1 cellular context compared by ENCODE assay signal in the genomic region with DNA sequence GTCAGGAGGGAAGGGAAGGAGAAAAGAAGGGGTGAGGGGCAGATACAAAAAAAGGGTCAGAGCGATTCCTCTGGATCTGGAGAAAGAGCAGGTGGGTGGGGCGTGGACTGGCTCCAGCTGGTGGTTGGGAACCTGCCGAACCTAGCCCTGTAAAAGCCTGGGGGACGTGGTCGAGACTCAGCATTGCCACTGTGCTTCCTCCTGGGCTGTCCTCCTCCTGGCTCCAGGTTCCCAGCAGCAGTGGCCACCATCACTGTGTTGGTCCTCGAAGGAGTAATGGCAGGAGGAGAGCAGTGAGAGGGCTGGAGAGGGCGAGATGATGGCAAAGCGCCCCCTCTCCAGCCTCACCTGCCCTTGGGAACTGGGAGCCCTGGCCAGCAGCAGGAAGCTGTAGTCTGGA.
TF ChIP-seq lines count a peak whose summit lies in the region.

No MANE protein-coding gene starts in this region.

TF ChIP-seq in H1, 55 proteins besides CTCF, POLR2A, EP300 and RAD21:
- TF ChIP-seq, protein P1, sequence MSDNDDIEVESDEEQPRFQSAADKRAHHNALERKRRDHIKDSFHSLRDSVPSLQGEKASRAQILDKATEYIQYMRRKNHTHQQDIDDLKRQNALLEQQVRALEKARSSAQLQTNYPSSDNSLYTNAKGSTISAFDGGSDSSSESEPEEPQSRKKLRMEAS (IDR thresholded peaks at IDR 0.05), result no peak
- TF ChIP-seq NRF1 (IDR thresholded peaks at IDR 0.05; ENCODE audit: low read depth, low read length) (no peak), CBX8 (IDR thresholded peaks at IDR 0.05; ENCODE audit: borderline replicate concordance, low read depth, low read length) (no peak), JUND (IDR thresholded peaks at IDR 0.05; ENCODE audit: low read length) (no peak), MAFK (IDR thresholded peaks at IDR 0.05; ENCODE audit: low read depth, low read length) (no peak), SIRT6 (IDR thresholded peaks at IDR 0.05; ENCODE audit: low read length) (no peak), NANOG (IDR thresholded peaks at IDR 0.05; ENCODE audit: insufficient read depth, low read depth, low read length, poor library complexity, severe bottlenecking) (no peak), TCF12 (IDR thresholded peaks at IDR 0.05; ENCODE audit: low read depth, low read length) (no peak), YY1 (IDR thresholded peaks at IDR 0.05; ENCODE audit: low read depth, low read length) (no peak), BCL11A (IDR thresholded peaks at IDR 0.05; ENCODE audit: low read depth in 2 of 2, low read length in 2 of 2) (no peak), SIX5 (IDR thresholded peaks at IDR 0.05; ENCODE audit: low read depth, low read length) (no peak), TAF7 (optimal IDR thresholded peaks at IDR 0.05; ENCODE audit: borderline replicate concordance, low read depth, low read length) (no peak), HDAC2 (IDR thresholded peaks at IDR 0.05; ENCODE audit: borderline replicate concordance in 1 of 2, low read depth in 2 of 2, low read length in 2 of 2) (no peak), HDAC6 (IDR thresholded peaks at IDR 0.05; ENCODE audit: low read depth, low read length) (no peak), JUN (IDR thresholded peaks at IDR 0.05; ENCODE audit: low read depth, low read length) (no peak), USF2 (IDR thresholded peaks at IDR 0.05; ENCODE audit: low read length) (no peak), POU5F1 (IDR thresholded peaks at IDR 0.05; ENCODE audit: low read depth, low read length) (no peak)
- TF ChIP-seq, protein P2, sequence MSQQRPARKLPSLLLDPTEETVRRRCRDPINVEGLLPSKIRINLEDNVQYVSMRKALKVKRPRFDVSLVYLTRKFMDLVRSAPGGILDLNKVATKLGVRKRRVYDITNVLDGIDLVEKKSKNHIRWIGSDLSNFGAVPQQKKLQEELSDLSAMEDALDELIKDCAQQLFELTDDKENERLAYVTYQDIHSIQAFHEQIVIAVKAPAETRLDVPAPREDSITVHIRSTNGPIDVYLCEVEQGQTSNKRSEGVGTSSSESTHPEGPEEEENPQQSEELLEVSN (IDR thresholded peaks at IDR 0.05), result no peak
